In the genomic region with DNA sequence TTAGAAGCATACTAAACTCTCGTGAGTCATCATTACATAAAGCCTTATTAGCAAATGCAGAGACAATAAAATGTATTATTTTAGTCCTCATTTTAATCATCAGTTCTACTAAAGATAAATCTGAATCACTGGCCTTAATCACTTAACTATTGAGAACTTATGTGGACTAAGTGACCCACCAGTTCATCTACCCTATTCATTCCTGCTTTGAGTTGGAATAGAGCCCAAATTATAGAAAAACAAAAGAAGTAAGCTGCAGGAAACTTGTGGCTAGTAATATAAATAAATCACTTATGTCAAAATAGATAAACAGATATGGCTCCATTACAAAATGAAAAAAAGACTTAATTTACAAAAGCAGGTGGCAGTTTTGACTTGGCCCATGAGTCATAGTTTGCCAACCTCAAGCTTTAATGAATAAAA, we compare ENCODE assay signal across 27 cellular contexts.
DNase-seq lines count a peak whose midpoint lies in the region; TF ChIP-seq lines count a peak whose summit lies in the region.
"Had no signal": no experiment of that assay in that cellular context is flagged by ENCODE, and none has a peak within 500 bp of the region (broad histone marks: within the 10 kb centered on the region; RNA-seq: fewer than 3 reads in every experiment).

No MANE protein-coding gene starts in this region.

- H3K36me3 Mint-ChIP-seq in immature natural killer cell = no peaks in the 10 kb centered on the region
- H3K36me3 Mint-ChIP-seq: activated naive CD8-positive, alpha-beta T cell treated with anti-CD3 and anti-CD28 coated beads for 36 hours had no signal

- no peaks in the 10 kb centered on the region for H3K27me3 Mint-ChIP-seq in immature natural killer cell (ENCODE audit: low read depth in 3 of 3)
- H3K27me3 Mint-ChIP-seq: activated naive CD8-positive, alpha-beta T cell treated with anti-CD3 and anti-CD28 coated beads for 36 hours; progenitor cell of endocrine pancreas had no signal

- peaks cover 2 to 15% (median 5%) of the 10 kb centered on the region in 6 donors for H3K9me3 Mint-ChIP-seq in immature natural killer cell
- H3K9me3 Mint-ChIP-seq: activated naive CD8-positive, alpha-beta T cell treated with anti-CD3 and anti-CD28 coated beads for 36 hours had no signal

- H3K4me1 Mint-ChIP-seq in immature natural killer cell = no peaks in the 10 kb centered on the region
- H3K4me1 Mint-ChIP-seq: activated naive CD8-positive, alpha-beta T cell treated with anti-CD3 and anti-CD28 coated beads for 36 hours had no signal

- H3K4me3 ChIP-seq in choroid plexus epithelial cell (ENCODE audit: low read depth, low read length) = no peak overlapping the region
- H3K4me3 ChIP-seq: BLaER1, K562, testis had no signal

- peak; percentile 69 for DNase-seq in EL
- DNase-seq in NCI-H146 treated with DMSO at 0.1 percent for 48 hours (lab: John Stamatoyannopoulos, UW; ENCODE audit: unreplicated experiment) = peak; percentile 2
- peak; percentile 12 for DNase-seq in choroid plexus epithelial cell (ENCODE audit: low read depth)
- DNase-seq in kidney glomerular epithelial cell (lab: John Stamatoyannopoulos, UW) = peak; percentile 4
- no peak for DNase-seq in NCI-H774 (lab: John Stamatoyannopoulos, UW)
- no peak for DNase-seq in immature natural killer cell
- DNase-seq in SK-N-DZ (ENCODE audit: low spot score) = no peak
- no peak for DNase-seq in NCI-H187 (lab: John Stamatoyannopoulos, UW)
- DNase-seq: activated CD4-positive, alpha-beta T cell treated with anti-CD3 and anti-CD28 coated beads for 48 hours; activated CD8-positive, alpha-beta memory T cell treated with anti-CD3 and anti-CD28 coated beads for 24 hours; activated effector memory CD4-positive, alpha-beta T cell treated with Interleukin-2 at 50 U/mL for 16 hours; activated naive CD8-positive, alpha-beta T cell treated with anti-CD3 and anti-CD28 coated beads for 36 hours; aorta; Caco-2; DND-41; effector CD4-positive, alpha-beta T cell; head of caudate nucleus; mesendoderm; MM.1S; NCI-H1417 treated with DMSO at 0.1 percent for 48 hours; NCI-H510A; SHP77; stimulated activated naive CD4-positive, alpha-beta T cell treated with Interleukin-2 at 50 U/mL for 16 hours; testis had no signal

- H3K4me3 Mint-ChIP-seq in immature natural killer cell = no peak overlapping the region
- H3K4me3 Mint-ChIP-seq: activated naive CD8-positive, alpha-beta T cell treated with anti-CD3 and anti-CD28 coated beads for 36 hours had no signal

- no peak for TF ChIP-seq CTCF in choroid plexus epithelial cell (conservative IDR thresholded peaks at IDR 0.05; ENCODE audit: low read depth, low read length)

- no peak overlapping the region for H3K27ac Mint-ChIP-seq in immature natural killer cell
- H3K27ac Mint-ChIP-seq: activated naive CD8-positive, alpha-beta T cell treated with anti-CD3 and anti-CD28 coated beads for 36 hours; progenitor cell of endocrine pancreas had no signal

Comparison
In these comparisons a context has a peak if more than half of its experiments do, and no peak if none do; other contexts are left out.
1. DNase-seq: peak in EL (single experiment), NCI-H146 treated with DMSO at 0.1 percent for 48 hours (single experiment), choroid plexus epithelial cell (single experiment) and kidney glomerular epithelial cell (single experiment); none in NCI-H774 (single experiment), immature natural killer cell (0 of 3), SK-N-DZ (single experiment) and NCI-H187 (0 of 2).